ENCODE assay signal across 8 cellular contexts in genomic region chr15:64775551-64776401, GRCh38. TPM values are rescaled to one million over a fixed set of nuclear protein-coding genes. Genes with fewer than 3 reads are reported as not detected.
A peak's percentile ranks its signal among the peaks of the same experiment; 100 is the strongest.
DNase-seq lines count a peak whose midpoint lies in the region; ATAC-seq, FAIRE-seq and TF ChIP-seq lines count a peak whose summit lies in the region.

Gene RBPMS2 (minus strand): TSS chr15:64775589. CDS start chr15:64775319, 270 bp downstream.

- peaks cover 10% of the 10 kb centered on the region; the same call in 1 of the 2 replicates for H3K79me1 ChIP-seq in H1 (ENCODE audit: low read depth, low read length)

- peak within 1 kb of the TSS; percentile 79 to 90 (median 86) for H3K4me3 Mint-ChIP-seq in naive B cell

- peak; percentile 17 for DNase-seq in Daoy (ENCODE audit: low read depth)
- DNase-seq in NT2/D1 (ENCODE audit: low read depth, low spot score): no peak
- DNase-seq in H1 (ENCODE audit: low read depth in 1 of 2, low spot score in 2 of 2): peak in 1 of 2 experiments; percentile 62
- DNase-seq in naive B cell: no peak
- no peak for DNase-seq in NCI-H1694 (lab: John Stamatoyannopoulos, UW)
- no peak for DNase-seq in GDM1 (lab: John Stamatoyannopoulos, UW)
- no peak for DNase-seq in effector CD8-positive, alpha-beta T cell (lab: John Stamatoyannopoulos, UW)

- peak within 1 kb of the TSS; percentile 94 for H3K4ac ChIP-seq in H1 (replicated peaks; ENCODE audit: insufficient read length, low read depth, low read length)

- peaks cover 14% of the 10 kb centered on the region for H3K23me2 ChIP-seq in H1 (ENCODE audit: low read depth, low read length)

- H4K20me1 ChIP-seq in H1 (replicated peaks in 1 of 2; ENCODE audit: control insufficient read depth in 1 of 2, insufficient read depth in 2 of 2, low read length in 2 of 2): peaks cover 0 to 6% of the 10 kb centered on the region in 2 experiments

- no peak within 1 kb of the TSS; the same call in 1 of the 2 replicates for H2BK15ac ChIP-seq in H1 (ENCODE audit: low read length)

- H3K27me3 Mint-ChIP-seq in naive B cell: peaks cover 38 to 45% (median 43%) of the 10 kb centered on the region in 3 donors

- peaks cover 37 to 63% of the 10 kb centered on the region in 2 experiments for H3K79me2 ChIP-seq in H1 (ENCODE audit: control insufficient read depth in 1 of 2, insufficient read depth in 2 of 2, low read length in 2 of 2)

- H3K36me3 ChIP-seq in NT2/D1 (ENCODE audit: insufficient read depth, insufficient read length, low read length): peaks cover 12% of the 10 kb centered on the region
- no peaks in the 10 kb centered on the region for H3K36me3 ChIP-seq in H1 (ENCODE audit: control insufficient read depth in 2 of 4, insufficient read depth in 4 of 4, low read length in 3 of 4)

- H4K91ac ChIP-seq in H1 (replicated peaks; ENCODE audit: insufficient read length, low read length): peak within 1 kb of the TSS; percentile 91

- H3K9me3 Mint-ChIP-seq in naive B cell: no peaks in the 10 kb centered on the region

- H2BK20ac ChIP-seq in H1 (ENCODE audit: low read length): peak within 1 kb of the TSS; percentile 66; the same call in 1 of the 2 replicates

- peak within 1 kb of the TSS; percentile 86; the same call in 1 of the 2 replicates for H2BK12ac ChIP-seq in H1 (ENCODE audit: low read depth, low read length)

- TF ChIP-seq CTCF in H1 (IDR thresholded peaks at IDR 0.05; ENCODE audit: control extremely low read depth in 1 of 3, insufficient read depth in 1 of 3, low read depth in 1 of 3, low read length in 3 of 3): no peak

- ATAC-seq in naive B cell (ENCODE audit: low read depth in 2 of 2): peak; percentile 45 to 47
- no peak for ATAC-seq in GM21737 (IDR thresholded peaks at IDR 0.05; ENCODE audit: unreplicated experiment)

- CTCF ChIA-PET in H1 (lab: Charles Lee; ENCODE audit: partially characterized antibody): interaction anchor here (10.7 kb wide), 1 partner anchor 32 kb away, joined by 129 read pairs; no protein-coding TSS in a partner anchor

- H3K9me3 ChIP-seq in NT2/D1 (ENCODE audit: insufficient read depth, low read length) (no peaks in the 10 kb centered on the region), H1 (ENCODE audit: insufficient read depth in 2 of 2, low read depth in 1 of 2, low read length in 1 of 2) (no peaks in the 10 kb centered on the region)

- H2AFZ ChIP-seq in H1 (ENCODE audit: low read length): no peak within 1 kb of the TSS

- H3K18ac ChIP-seq in H1 (ENCODE audit: extremely low read depth, low read length): peak within 1 kb of the TSS; percentile 99

- FAIRE-seq in H1 (lab: Jason Lieb, UNC): no peak

- no peak within 1 kb of the TSS for H3K14ac ChIP-seq in H1 (ENCODE audit: insufficient read length)

- peaks cover 5 to 14% (median 6%) of the 10 kb centered on the region in 3 donors for H3K4me1 Mint-ChIP-seq in naive B cell

- peak within 1 kb of the TSS; percentile 98 for H2BK5ac ChIP-seq in H1 (ENCODE audit: low read depth, low read length)

- H3K36me3 Mint-ChIP-seq in naive B cell: no peaks in the 10 kb centered on the region

- peak within 1 kb of the TSS; percentile 93 to 94 for H3K4me2 ChIP-seq in H1 (ENCODE audit: insufficient read depth in 1 of 2, low read depth in 2 of 2, low read length in 2 of 2)

- 3% methylated on average over 15 of the region's 90 CpGs; no CpG with 5 or more reads in 1 of the 2 experiments for WGBS in H1 (ENCODE audit: extremely low coverage in 1 of 2, insufficient coverage in 1 of 2, insufficient read length in 1 of 2, insufficient replicate concordance in 2 of 2, low coverage in 1 of 2, low lambda C conversion rate in 2 of 2, missing lambda C conversion rate in 1 of 2), 2 experiments

- peak within 1 kb of the TSS; percentile 82 for H2BK120ac ChIP-seq in H1 (replicated peaks; ENCODE audit: low read depth, low read length)

- peak within 1 kb of the TSS; percentile 95; the same call in 1 of the 2 replicates for H2AK5ac ChIP-seq in H1 (ENCODE audit: low read depth, low read length)

- peak within 1 kb of the TSS in 2 of 6 donors; percentile 68 to 92 for H3K27ac Mint-ChIP-seq in naive B cell

- H3K23ac ChIP-seq in H1 (ENCODE audit: insufficient read length): no peak within 1 kb of the TSS

- TF ChIP-seq POLR2A in H1 (IDR thresholded peaks at IDR 0.05; ENCODE audit: control extremely low read depth in 1 of 2, low read depth in 2 of 2, low read length in 2 of 2): no peak; a peak in 1 of 3 replicates

- TF ChIP-seq RAD21 in H1 (IDR thresholded peaks at IDR 0.05 in 1 of 2, conservative IDR thresholded peaks at IDR 0.05 in 1 of 2; ENCODE audit: low read depth in 2 of 2, low read length in 2 of 2): no peak

- peak within 1 kb of the TSS; percentile 90 for H3K56ac ChIP-seq in H1 (replicated peaks; ENCODE audit: insufficient read length, low read depth, low read length)

- H4K8ac ChIP-seq in H1 (ENCODE audit: extremely low read depth, insufficient read depth, low read length): peak within 1 kb of the TSS; percentile 53

- peak within 1 kb of the TSS; percentile 55 for H4K5ac ChIP-seq in H1 (ENCODE audit: insufficient read length, low read depth, low read length)

- POLR2A ChIA-PET in H1 (lab: Charles Lee; ENCODE audit: partially characterized antibody): interaction anchor here (0.6 to 25.1 kb wide), 9 partner anchors 13 to 76 kb away, joined by 3 to 748 read pairs (median 5); partner anchors contain the start of gene PIF1

- peak within 1 kb of the TSS; percentile 81; the same call in 1 of the 2 replicates for H3K27ac ChIP-seq in H1 (ENCODE audit: low read depth, low read length)

- H3K4me1 ChIP-seq in NT2/D1 (ENCODE audit: insufficient read depth, insufficient read length) (peaks cover 16% of the 10 kb centered on the region), H1 (replicated peaks in 1 of 4; ENCODE audit: control insufficient read depth in 3 of 4, insufficient read depth in 4 of 4, low read length in 3 of 4) (peaks cover 23 to 34% (median 30%) of the 10 kb centered on the region in 4 experiments)

- H3K4me3 ChIP-seq in NT2/D1 (ENCODE audit: insufficient read length, low read depth): peak within 1 kb of the TSS; percentile 80
- peak within 1 kb of the TSS; percentile 74 to 95 (median 88) for H3K4me3 ChIP-seq in H1 (ENCODE audit: extremely low read depth in 1 of 4, insufficient read depth in 2 of 4, low read depth in 3 of 4, low read length in 4 of 4)

- TF ChIP-seq EP300 in H1 (IDR thresholded peaks at IDR 0.05; ENCODE audit: borderline replicate concordance in 1 of 2, low read depth in 2 of 2, low read length in 2 of 2): no peak

- H3K27me3 ChIP-seq in NT2/D1 (ENCODE audit: insufficient read depth, insufficient read length): no peaks in the 10 kb centered on the region
- no peaks in the 10 kb centered on the region for H3K27me3 ChIP-seq in H1 (replicated peaks in 1 of 4; ENCODE audit: control insufficient read depth in 3 of 4, extremely low read depth in 1 of 4, insufficient read depth in 3 of 4, low read length in 3 of 4)

- peak within 1 kb of the TSS; percentile 91 for H3K9ac ChIP-seq in NT2/D1 (ENCODE audit: insufficient read length, low read depth)
- peak within 1 kb of the TSS; percentile 76 to 94 (median 82) for H3K9ac ChIP-seq in H1 (replicated peaks in 1 of 4; ENCODE audit: extremely low read depth in 1 of 4, low read depth in 3 of 4, low read length in 3 of 4)

TF ChIP-seq in H1, 55 proteins besides CTCF, POLR2A, EP300 and RAD21 (continues in another document):
- TF ChIP-seq CEBPB (IDR thresholded peaks at IDR 0.05; ENCODE audit: low read depth, low read length): no peak
- TF ChIP-seq CBX5 (IDR thresholded peaks at IDR 0.05; ENCODE audit: low read depth, low read length): no peak
- TF ChIP-seq MAFK (IDR thresholded peaks at IDR 0.05; ENCODE audit: low read depth, low read length): no peak
- no peak for TF ChIP-seq SRF (IDR thresholded peaks at IDR 0.05; ENCODE audit: low read depth, low read length)
- TF ChIP-seq HDAC2 (IDR thresholded peaks at IDR 0.05; ENCODE audit: borderline replicate concordance in 1 of 2, low read depth in 2 of 2, low read length in 2 of 2): peak in 1 of 2 experiments; percentile 73; a peak in 1 of 4 replicates
- no peak for TF ChIP-seq SUZ12 (IDR thresholded peaks at IDR 0.05; ENCODE audit: low read length)
- no peak for TF ChIP-seq SAP30 (IDR thresholded peaks at IDR 0.05; ENCODE audit: insufficient read depth, insufficient replicate concordance, low read length)
- TF ChIP-seq, protein P1, sequence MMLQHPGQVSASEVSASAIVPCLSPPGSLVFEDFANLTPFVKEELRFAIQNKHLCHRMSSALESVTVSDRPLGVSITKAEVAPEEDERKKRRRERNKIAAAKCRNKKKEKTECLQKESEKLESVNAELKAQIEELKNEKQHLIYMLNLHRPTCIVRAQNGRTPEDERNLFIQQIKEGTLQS (IDR thresholded peaks at IDR 0.05; ENCODE audit: insufficient read depth, low read depth, low read length): no peak
- TF ChIP-seq RNF2 (IDR thresholded peaks at IDR 0.05; ENCODE audit: borderline replicate concordance, low read depth, low read length, missing control alignments, poor library complexity, severe bottlenecking): no peak
- no peak for TF ChIP-seq EGR1 (IDR thresholded peaks at IDR 0.05; ENCODE audit: borderline replicate concordance, low read depth, low read length)

RNA-seq across cellular contexts. Expression of gene RBPMS2, which starts in this region (rescaled TPM):
- 0.06 TPM in 1 of 2 replicates, not detected in the other for total RNA-seq in Daoy (2014; rRNA removed; shearing (Covaris generic))
- total RNA-seq in H1 (2021; fragmentation: NEBNext Ultra II Directional; extraction: Animal tissue kit (Norgen Biotek cat#: 25700)): 238 and 243 TPM in 2 replicates
- polyA plus RNA-seq in H1 (2011; rRNA removed) (55.8 and 104 TPM in 2 replicates), naive B cell (ENCODE audit: low read depth in 6 of 6) (under 1 TPM in 4 of 6 donors, not detected in 2; 0.29 to 0.64 (median 0.30) TPM)
- polyA plus RNA-seq in H1 (2011; cell fraction: cytosol; rRNA removed): 31.2 TPM
- polyA plus RNA-seq in H1 (2011; cell fraction: nucleus; rRNA removed): 88.9 TPM
- 145 to 173 TPM (median 167 TPM) in 4 replicates for polyA plus RNA-seq in H1 (2012, experiment 1 of 2)
- polyA plus RNA-seq in H1 (2012, experiment 2 of 2): 212 TPM
- polyA plus RNA-seq in H1 (2013, experiment 1 of 2): 218 TPM
- 220 TPM for polyA plus RNA-seq in H1 (2013, experiment 2 of 2)
- polyA minus RNA-seq in H1 (2011; rRNA and poly(A)+ RNA removed): 28.4 and 38.8 TPM in 2 replicates
- polyA minus RNA-seq in H1 (2011; cell fraction: cytosol; rRNA and poly(A)+ RNA removed): 90.8 TPM
- polyA minus RNA-seq in H1 (2011; cell fraction: nucleus; rRNA and poly(A)+ RNA removed): 44.7 TPM

Comparison
In these comparisons a context has a peak if more than half of its experiments do, and no peak if none do; other contexts are left out.
1. RNA of gene RBPMS2 (total RNA-seq): 238 to 243 TPM in H1; 0.06 TPM in Daoy; every median in the first group is over 100 times any median in the second.
2. RNA of gene RBPMS2 (polyA plus RNA-seq): 31.2 to 220 TPM in H1; 0.29 to 0.64 TPM in naive B cell; every median in the first group is over 10 times any median in the second.
3. Peak in DNase-seq in Daoy; RNA of the gene not detected or under 1 TPM.
4. Peak in ATAC-seq in naive B cell; RNA of the gene not detected or under 1 TPM.